ENCODE assay signal across 18 cellular contexts in the genomic region with DNA sequence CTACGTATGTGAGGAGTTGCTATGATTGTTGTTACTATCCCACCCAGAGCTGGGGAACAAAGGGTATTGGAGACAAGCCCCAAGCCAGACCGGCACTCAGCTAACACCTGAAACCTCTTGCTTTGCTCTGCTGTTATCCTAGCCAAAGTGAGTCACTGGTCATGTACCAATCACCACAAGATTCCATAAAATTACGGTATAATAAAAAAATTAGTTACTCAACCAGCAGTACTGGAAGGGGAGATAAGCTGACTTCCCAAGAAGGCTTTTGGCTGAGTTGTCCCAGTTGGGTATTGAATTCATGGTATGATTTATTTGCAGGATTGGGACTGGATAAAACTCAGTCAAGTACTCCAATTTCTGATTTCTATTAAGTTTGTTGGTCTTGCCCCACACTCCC. TPM values are rescaled to one million over a fixed set of nuclear protein-coding genes. Genes with fewer than 3 reads are reported as not detected.
A peak's percentile ranks its signal among the peaks of the same experiment; 100 is the strongest.
DNase-seq lines count a peak whose midpoint lies in the region; ATAC-seq and TF ChIP-seq lines count a peak whose summit lies in the region.
"Had no signal": no experiment of that assay in that cellular context is flagged by ENCODE, and none has a peak within 500 bp of the region (broad histone marks: within the 10 kb centered on the region; RNA-seq: fewer than 3 reads in every experiment).

No MANE protein-coding gene starts in this region.

- H3K27me3 Mint-ChIP-seq in type B pancreatic cell = no peaks in the 10 kb centered on the region
- H3K27me3 Mint-ChIP-seq: effector memory CD8-positive, alpha-beta T cell had no signal

- H3K4me3 Mint-ChIP-seq in type B pancreatic cell = no peak overlapping the region
- H3K4me3 Mint-ChIP-seq: activated CD8-positive, alpha-beta T cell treated with anti-CD3 and anti-CD28 coated beads for 36 hours; CD4-positive, alpha-beta memory T cell; effector memory CD8-positive, alpha-beta T cell had no signal

- peaks cover 29% of the 10 kb centered on the region for H3K4me1 ChIP-seq in adipocyte (ENCODE audit: control insufficient read depth, insufficient read depth, low read length)
- H3K4me1 ChIP-seq: testis had no signal

- H3K36me3 Mint-ChIP-seq in type B pancreatic cell = peaks cover 4% of the 10 kb centered on the region
- H3K36me3 Mint-ChIP-seq: CD4-positive, alpha-beta memory T cell had no signal

- H3K9ac ChIP-seq in adipocyte (ENCODE audit: low read length) = peak overlapping the region; percentile 42

- no peak overlapping the region for H3K27ac Mint-ChIP-seq in type B pancreatic cell
- H3K27ac Mint-ChIP-seq: activated CD8-positive, alpha-beta T cell treated with anti-CD3 and anti-CD28 coated beads for 36 hours; activated T-helper 2 cell treated with anti-CD3 and anti-CD28 coated beads, Interferon-gamma antibody, Interleukin-2, Interleukin-4, amounts not matched to agents 10 μg/mL and 5 μg/mL and 100 μg/mL, durations not matched to agents 14 hours and 24 hours and 36 hours; CD4-positive, alpha-beta memory T cell; effector memory CD8-positive, alpha-beta T cell had no signal

- no peaks in the 10 kb centered on the region for H3K27me3 ChIP-seq in adipocyte (replicated peaks; ENCODE audit: control insufficient read depth, insufficient read depth, low read length)
- H3K27me3 ChIP-seq: heart right ventricle, testis had no signal

- ATAC-seq in HG03571 (IDR thresholded peaks at IDR 0.05; ENCODE audit: unreplicated experiment) = no peak
- ATAC-seq: activated CD8-positive, alpha-beta T cell treated with anti-CD3 and anti-CD28 coated beads for 36 hours; effector memory CD8-positive, alpha-beta T cell; heart right ventricle; left lobe of liver had no signal

- TF ChIP-seq CTCF in fibroblast of pulmonary artery (IDR thresholded peaks at IDR 0.05; ENCODE audit: low read length, missing control alignments) (no peak), type B pancreatic cell (conservative IDR thresholded peaks at IDR 0.05) (no peak)

- peaks cover 5% of the 10 kb centered on the region for H3K9me3 Mint-ChIP-seq in type B pancreatic cell
- H3K9me3 Mint-ChIP-seq: activated CD8-positive, alpha-beta T cell treated with anti-CD3 and anti-CD28 coated beads for 36 hours; effector memory CD8-positive, alpha-beta T cell had no signal

- H3K4me1 Mint-ChIP-seq in type B pancreatic cell (ENCODE audit: unreplicated experiment) = peaks cover 7% of the 10 kb centered on the region

- H3K36me3 ChIP-seq in adipocyte (ENCODE audit: control insufficient read depth, insufficient read depth, low read length, severe bottlenecking) = no peaks in the 10 kb centered on the region
- H3K36me3 ChIP-seq: heart right ventricle had no signal

- H3K9me3 ChIP-seq in adipocyte (ENCODE audit: control insufficient read depth, low read length) = no peaks in the 10 kb centered on the region
- H3K9me3 ChIP-seq: testis had no signal

- DNase-seq in GM04503 (ENCODE audit: low read depth) = peak; percentile 27
- peak; percentile 64 for DNase-seq in adipocyte (ENCODE audit: low read depth)
- DNase-seq in fibroblast of pulmonary artery (ENCODE audit: low read depth) = peak; percentile 74
- DNase-seq in stromal cell of bone marrow (ENCODE audit: low read depth) = peak; percentile 54
- DNase-seq in activated T-cell treated with anti-CD3 and anti-CD28 coated beads for 4 hours = no peak
- no peak for DNase-seq in NCI-H1436 treated with DMSO at 0.1 percent for 48 hours (lab: John Stamatoyannopoulos, UW)
- DNase-seq in type B pancreatic cell (ENCODE audit: extremely low spot score, unreplicated experiment) = no peak
- DNase-seq: activated CD8-positive, alpha-beta T cell treated with anti-CD3 and anti-CD28 coated beads for 36 hours; CD4-positive, alpha-beta memory T cell; effector memory CD8-positive, alpha-beta T cell; heart right ventricle; NCI-H1105 treated with DMSO at 0.1 percent for 48 hours; NCI-H2227 treated with DMSO at 0.1 percent for 48 hours; testis had no signal

- H3K4me3 ChIP-seq in adipocyte (ENCODE audit: low read length) = peak overlapping the region; percentile 3
- H3K4me3 ChIP-seq in fibroblast of pulmonary artery (replicated peaks; ENCODE audit: low read depth, low read length) = no peak overlapping the region
- H3K4me3 ChIP-seq: heart right ventricle, SK-N-MC, testis had no signal

RNA-seq across cellular contexts. Expression of a gene that starts 5.3 kb away (rescaled TPM):
- total RNA-seq in type B pancreatic cell (ENCODE audit: low replicate concordance) = 13.2 and 13.3 TPM in 2 replicates

Comparison
In these comparisons a context has a peak if more than half of its experiments do, and no peak if none do; other contexts are left out.
1. DNase-seq: peak in GM04503 (single experiment), adipocyte (single experiment), fibroblast of pulmonary artery (single experiment) and stromal cell of bone marrow (single experiment); none in activated T-cell treated with anti-CD3 and anti-CD28 coated beads for 4 hours (single experiment), NCI-H1436 treated with DMSO at 0.1 percent for 48 hours (single experiment) and type B pancreatic cell (single experiment).